In genomic region chr1:148166558-148167492, GRCh38 we compare ENCODE assay signal across 20 cellular contexts. TPM values are rescaled to one million over a fixed set of nuclear protein-coding genes. Genes with fewer than 3 reads are reported as not detected.
DNase-seq lines count a peak whose midpoint lies in the region; ATAC-seq, FAIRE-seq and TF ChIP-seq lines count a peak whose summit lies in the region.
"Had no signal": no experiment of that assay in that cellular context is flagged by ENCODE, and none has a peak within 500 bp of the region (broad histone marks: within the 10 kb centered on the region; RNA-seq: fewer than 3 reads in every experiment).

No MANE protein-coding gene starts in this region.

- no peaks in the 10 kb centered on the region for H3K79me2 ChIP-seq in GM12878 (ENCODE audit: control insufficient read depth, insufficient read depth, low read length)

- peaks cover 21% of the 10 kb centered on the region for H3K4me1 Mint-ChIP-seq in progenitor cell of endocrine pancreas (ENCODE audit: low read depth)
- H3K4me1 Mint-ChIP-seq in naive thymus-derived CD8-positive, alpha-beta T cell: no peaks in the 10 kb centered on the region

- ATAC-seq in GM12878 (peak; percentile 34; the same call in 2 of the 3 replicates), HG03095 (IDR thresholded peaks at IDR 0.05; ENCODE audit: unreplicated experiment) (no peak)
- ATAC-seq in naive thymus-derived CD8-positive, alpha-beta T cell: no peak
- ATAC-seq: activated CD8-positive, alpha-beta T cell treated with anti-CD3 and anti-CD28 coated beads for 36 hours had no signal

- no peak for TF ChIP-seq POLR2A in GM12878 (IDR thresholded peaks at IDR 0.05; ENCODE audit: low read depth, low read length)

- peak; percentile 57 for DNase-seq in DMS53 (lab: John Stamatoyannopoulos, UW)
- no peak for DNase-seq in DMS53 treated with DMSO at 0.1 percent for 48 hours (lab: John Stamatoyannopoulos, UW; ENCODE audit: unreplicated experiment)
- no peak for DNase-seq in GM12878 (ENCODE audit: low read depth, low spot score)
- DNase-seq in progenitor cell of endocrine pancreas (ENCODE audit: low spot score, unreplicated experiment): no peak
- DNase-seq in NCI-H82 (lab: John Stamatoyannopoulos, UW): no peak
- DNase-seq in naive thymus-derived CD8-positive, alpha-beta T cell: no peak
- DNase-seq: activated CD8-positive, alpha-beta T cell treated with anti-CD3 and anti-CD28 coated beads for 36 hours; CD4-positive, alpha-beta memory T cell; KBM-7; NCI-H146; NCI-H345; nucleus accumbens; SK-N-SH; stimulated activated CD4-positive, alpha-beta T cell treated with anti-CD3 and anti-CD28 coated beads, Interleukin-4, amount 100 ng/mL, for 4 hours; tibial artery had no signal

- peak overlapping the region; percentile 47 for H3K27ac ChIP-seq in HUES48 (ENCODE audit: low read depth, low read length)
- H3K27ac ChIP-seq in GM12878 (ENCODE audit: control insufficient read depth, insufficient read depth): no peak overlapping the region
- H3K27ac ChIP-seq: tibial artery had no signal

- WGBS in GM12878 (ENCODE audit: insufficient coverage, insufficient replicate concordance, low lambda C conversion rate, missing lambda C conversion rate): 20% methylated on average over 4 of the region's 4 CpGs

- CTCF ChIA-PET in GM12878 (lab: Yijun Ruan, JAX): no interaction called here

- H3K27me3 ChIP-seq in HUES48 (ENCODE audit: control insufficient read depth, insufficient read depth, low read length): no peaks in the 10 kb centered on the region; the same call in 1 of the 2 replicates
- H3K27me3 ChIP-seq in GM12878 (replicated peaks in 1 of 2; ENCODE audit: control insufficient read depth in 2 of 2, insufficient read depth in 2 of 2, low read length in 1 of 2): no peaks in the 10 kb centered on the region

- H3K27ac Mint-ChIP-seq in progenitor cell of endocrine pancreas: peak overlapping the region; percentile 33
- no peak overlapping the region for H3K27ac Mint-ChIP-seq in naive thymus-derived CD8-positive, alpha-beta T cell
- H3K27ac Mint-ChIP-seq: activated CD8-positive, alpha-beta T cell treated with anti-CD3 and anti-CD28 coated beads for 36 hours; CD4-positive, alpha-beta memory T cell had no signal

- peaks cover under 1% of the 10 kb centered on the region for H3K9me3 Mint-ChIP-seq in progenitor cell of endocrine pancreas (ENCODE audit: low read depth)
- H3K9me3 Mint-ChIP-seq in naive thymus-derived CD8-positive, alpha-beta T cell: no peaks in the 10 kb centered on the region
- H3K9me3 Mint-ChIP-seq: activated CD8-positive, alpha-beta T cell treated with anti-CD3 and anti-CD28 coated beads for 36 hours; CD4-positive, alpha-beta memory T cell had no signal

- H3K4me3 Mint-ChIP-seq in progenitor cell of endocrine pancreas (ENCODE audit: low read depth): peak overlapping the region; percentile 1
- H3K4me3 Mint-ChIP-seq in naive thymus-derived CD8-positive, alpha-beta T cell: no peak overlapping the region
- H3K4me3 Mint-ChIP-seq: activated CD8-positive, alpha-beta T cell treated with anti-CD3 and anti-CD28 coated beads for 36 hours; CD4-positive, alpha-beta memory T cell had no signal

- H3K36me3 ChIP-seq in HUES48 (ENCODE audit: control insufficient read depth, insufficient read depth, low read length) (no peaks in the 10 kb centered on the region), GM12878 (ENCODE audit: control insufficient read depth in 2 of 2, insufficient read depth in 2 of 2, low read length in 1 of 2) (no peaks in the 10 kb centered on the region)
- H3K36me3 ChIP-seq: tibial artery had no signal

- H3K27me3 Mint-ChIP-seq in progenitor cell of endocrine pancreas: no peaks in the 10 kb centered on the region
- H3K27me3 Mint-ChIP-seq in naive thymus-derived CD8-positive, alpha-beta T cell: peaks cover under 1 to 16% (median 2%) of the 10 kb centered on the region in 5 donors
- H3K27me3 Mint-ChIP-seq: activated CD8-positive, alpha-beta T cell treated with anti-CD3 and anti-CD28 coated beads for 36 hours had no signal

- no peak for TF ChIP-seq EP300 in GM12878 (IDR thresholded peaks at IDR 0.05; ENCODE audit: borderline replicate concordance in 1 of 2, control insufficient read depth in 1 of 2, low read depth in 2 of 2, low read length in 2 of 2)

- no peak overlapping the region for H2AFZ ChIP-seq in GM12878 (ENCODE audit: control insufficient read depth, low read depth, low read length)

- RAD21 ChIA-PET in GM12878 (lab: Charles Lee; ENCODE audit: unreplicated experiment): no interaction called here

- H3K4me2 ChIP-seq in GM12878 (ENCODE audit: control insufficient read depth, insufficient read depth): no peak overlapping the region
- H3K4me2 ChIP-seq: SK-N-SH had no signal

- BruUV-seq in GM12878 (replicated peaks; lab: Mats Ljungman, UMichigan): no TSS peak

- H4K20me1 ChIP-seq in GM12878 (ENCODE audit: control insufficient read depth, insufficient read depth): no peaks in the 10 kb centered on the region

- H3K4me1 ChIP-seq in HUES48 (ENCODE audit: control insufficient read depth, insufficient read depth, low read length): peaks cover 12% of the 10 kb centered on the region; the same call in 1 of the 2 replicates
- H3K4me1 ChIP-seq in GM12878 (ENCODE audit: control insufficient read depth, insufficient read depth, low read length): no peaks in the 10 kb centered on the region
- H3K4me1 ChIP-seq: tibial artery had no signal

- in situ Hi-C loops in GM12878 (cut with MboI): loop anchor here (10.0 kb wide), 1 partner anchor 138 kb away; no protein-coding TSS in a partner anchor

- H3K36me3 Mint-ChIP-seq in progenitor cell of endocrine pancreas (ENCODE audit: insufficient read depth): no peaks in the 10 kb centered on the region
- no peaks in the 10 kb centered on the region for H3K36me3 Mint-ChIP-seq in naive thymus-derived CD8-positive, alpha-beta T cell
- H3K36me3 Mint-ChIP-seq: CD4-positive, alpha-beta memory T cell had no signal

- H3K4me3 ChIP-seq in HUES48 (ENCODE audit: low read depth, low read length): no peak overlapping the region
- no peak overlapping the region for H3K4me3 ChIP-seq in GM12878
- H3K4me3 ChIP-seq: tibial artery had no signal

- intact Hi-C loops in GM12878 (cut with micrococcal nuclease; ENCODE audit: unreplicated experiment): no loop called here

- H3K9me3 ChIP-seq in HUES48 (ENCODE audit: control insufficient read depth, insufficient read depth, low read length): no peaks in the 10 kb centered on the region
- no peaks in the 10 kb centered on the region for H3K9me3 ChIP-seq in GM12878 (replicated peaks; ENCODE audit: control insufficient read depth, insufficient read depth, low read length)
- H3K9me3 ChIP-seq: SK-N-SH, tibial artery had no signal

- POLR2A ChIA-PET in GM12878 (lab: Charles Lee): no interaction called here
- POLR2A ChIA-PET in naive thymus-derived CD8-positive, alpha-beta T cell (lab: Charles Lee): no interaction called here

- SMC1A ChIA-PET in GM12878 (lab: Charles Lee; ENCODE audit: uncharacterized antibody, unreplicated experiment): no interaction called here

- TF ChIP-seq CTCF in GM12878 (IDR thresholded peaks at IDR 0.05 in 2 of 3, conservative IDR thresholded peaks at IDR 0.05 in 1 of 3; ENCODE audit: control insufficient read depth in 2 of 3, extremely low read depth in 1 of 3, insufficient read depth in 1 of 3, low read depth in 3 of 3, low read length in 3 of 3) (no peak), progenitor cell of endocrine pancreas (IDR thresholded peaks at IDR 0.05; ENCODE audit: unreplicated experiment) (no peak)

- no peak for TF ChIP-seq RAD21 in GM12878 (IDR thresholded peaks at IDR 0.05; ENCODE audit: insufficient read depth, low read depth, low read length)

- H3K9ac ChIP-seq in HUES48 (ENCODE audit: low read depth, low read length): no peak overlapping the region
- H3K9ac ChIP-seq in GM12878 (ENCODE audit: control insufficient read depth, insufficient read depth, low read length): no peak overlapping the region
- H3K9ac ChIP-seq: SK-N-SH had no signal

- FAIRE-seq in GM12878 (lab: Jason Lieb, UNC): no peak
- FAIRE-seq: A204.1, GM19239, islet of Langerhans had no signal

TF ChIP-seq in GM12878, 131 proteins besides CTCF, POLR2A, EP300 and RAD21:
- peak; percentile 60; the same call in 1 of the 2 replicates for TF ChIP-seq PAX5 (IDR thresholded peaks at IDR 0.05; ENCODE audit: borderline replicate concordance, low read depth, low read length)
- no peak for TF ChIP-seq SREBF2 (IDR thresholded peaks at IDR 0.05; ENCODE audit: low read length)
- peak; percentile 28; the same call in 1 of the 2 replicates for TF ChIP-seq JUNB (IDR thresholded peaks at IDR 0.05)
- no peak for TF ChIP-seq SUZ12 (IDR thresholded peaks at IDR 0.05; ENCODE audit: unreplicated experiment)
- TF ChIP-seq RUNX3 (IDR thresholded peaks at IDR 0.05; ENCODE audit: low read length): peak; percentile 27

RNA-seq across cellular contexts. Expression of gene NBPF11, which starts 14.7 kb away (rescaled TPM):
- total RNA-seq in GM12878 (2013; cell fraction: nucleolus; rRNA removed): 37.4 and 42.8 TPM in 2 replicates
- total RNA-seq in GM12878 (2014; rRNA removed) (4.7 and 4.8 TPM in 2 replicates), GM12878 (2014; rRNA removed; fragmentation: Illumina TruSeq; extraction: Trizol) (5.1 and 5.9 TPM in 2 replicates), GM12878 (2021) (5.7 and 5.9 TPM in 2 replicates), progenitor cell of endocrine pancreas (29.7 and 31.0 TPM in 2 replicates)
- 10.1 TPM for polyA plus RNA-seq in GM12878 (2011; ENCODE audit: low read depth)
- polyA plus RNA-seq in GM12878 (2011; rRNA removed) (14.3 and 14.4 TPM in 2 replicates), GM12878 (2014; fragmentation: Illumina TruSeq; extraction: Trizol) (8.3 and 10.9 TPM in 2 replicates), GM12878 (2014; fragmentation: Nextera tagmentation; extraction: Ambion mirVana) (1 to 10 TPM; 1.2 to 2.5 TPM), GM12878 (2014; rRNA removed) (7.1 and 8.4 TPM in 2 replicates), GM12878 (2016; fragmentation: Nextera tagmentation; extraction: Ambion mirVana) (1 to 10 TPM; 3.1 TPM)
- polyA plus RNA-seq in GM12878 (2011; cell fraction: cytosol; rRNA removed): 6.2 and 6.3 TPM in 2 replicates
- 46.5 and 55.7 TPM in 2 replicates for polyA plus RNA-seq in GM12878 (2011; cell fraction: nucleus; rRNA removed)
- 10.5 and 11.0 TPM in 2 replicates for polyA plus RNA-seq in GM12878 (2012)
- 6.6 and 6.9 TPM in 2 replicates for polyA minus RNA-seq in GM12878 (2011; rRNA and poly(A)+ RNA removed)
- 1.1 and 2.7 TPM in 2 replicates for polyA minus RNA-seq in GM12878 (2011; cell fraction: cytosol; rRNA and poly(A)+ RNA removed)
- polyA minus RNA-seq in GM12878 (2011; cell fraction: nucleus; rRNA and poly(A)+ RNA removed): 10.9 and 13.7 TPM in 2 replicates
- total RNA-seq in naive thymus-derived CD8-positive, alpha-beta T cell: 10 to 100 TPM; 30.4 to 30.6 TPM
- 1 to 10 TPM; 1.1 to 6.2 (median 1.8) TPM for polyA plus RNA-seq in naive thymus-derived CD8-positive, alpha-beta T cell
